30 cellular contexts compared by ENCODE assay signal in genomic region chr2:112709703-112710102, GRCh38. TPM values are rescaled to one million over a fixed set of nuclear protein-coding genes. Genes with fewer than 3 reads are reported as not detected.
DNase-seq lines count a peak whose midpoint lies in the region; ATAC-seq, FAIRE-seq and TF ChIP-seq lines count a peak whose summit lies in the region.
"Had no signal": no experiment of that assay in that cellular context is flagged by ENCODE, and none has a peak within 500 bp of the region (broad histone marks: within the 10 kb centered on the region; RNA-seq: fewer than 3 reads in every experiment).

No MANE protein-coding gene starts in this region.

- TF ChIP-seq POLR2A in GM12878 (IDR thresholded peaks at IDR 0.05; ENCODE audit: low read depth, low read length) = no peak

- ATAC-seq in GM12878 (no peak), HG02610 (IDR thresholded peaks at IDR 0.05; ENCODE audit: unreplicated experiment) (no peak)
- ATAC-seq in natural killer cell treated with Interleukin-12 subunit alpha and Interleukin-12 subunit beta and Interleukin-15 and Interleukin-18, amount 100 ng/mL, for 72 hours = no peak
- ATAC-seq: activated CD8-positive, alpha-beta T cell treated with anti-CD3 and anti-CD28 coated beads for 36 hours; left lung; sciatic nerve had no signal

- no peak overlapping the region for H3K9ac ChIP-seq in GM12878 (ENCODE audit: control insufficient read depth, insufficient read depth, low read length)

- 87% methylated on average over 6 of the region's 6 CpGs for WGBS in GM12878 (ENCODE audit: insufficient coverage, insufficient replicate concordance, low lambda C conversion rate, missing lambda C conversion rate)

- H3K79me2 ChIP-seq in GM12878 (ENCODE audit: control insufficient read depth, insufficient read depth, low read length) = no peaks in the 10 kb centered on the region
- H3K79me2 ChIP-seq: hepatocyte had no signal

- no peak for TF ChIP-seq CTCF in GM12878 (IDR thresholded peaks at IDR 0.05 in 2 of 3, conservative IDR thresholded peaks at IDR 0.05 in 1 of 3; ENCODE audit: control insufficient read depth in 2 of 3, extremely low read depth in 1 of 3, insufficient read depth in 1 of 3, low read depth in 3 of 3, low read length in 3 of 3)

- peak; percentile 34 for DNase-seq in activated CD8-positive, alpha-beta memory T cell treated with anti-CD3 and anti-CD28 coated beads, Interleukin-2, amount 50 U/mL, for 48 hours
- no peak for DNase-seq in activated CD8-positive, alpha-beta memory T cell treated with anti-CD3 and anti-CD28 coated beads, Interleukin-2, amount 50 U/mL, for 4 hours
- DNase-seq in GM12878 (ENCODE audit: low read depth, low spot score) (no peak), ureter (ENCODE audit: low spot score) (peak; percentile 7), NCI-H446 treated with DMSO at 0.1 percent for 48 hours (lab: John Stamatoyannopoulos, UW) (no peak), SW480 (ENCODE audit: low spot score) (no peak)
- DNase-seq in natural killer cell treated with Interleukin-12 subunit alpha and Interleukin-12 subunit beta and Interleukin-15 and Interleukin-18, amount 100 ng/mL, for 72 hours (ENCODE audit: low spot score) = no peak
- DNase-seq: activated CD8-positive, alpha-beta T cell treated with anti-CD3 and anti-CD28 coated beads for 36 hours; activated naive CD4-positive, alpha-beta T cell treated with Interleukin-2 at 50 U/mL for 16 hours; activated T-cell treated with anti-CD3 and anti-CD28 coated beads, Interleukin-2, amount 50 U/mL, for 24 hours; brain microvascular endothelial cell; left lung; MG63; NCI-H2081; NCI-H226; NCI-H774; stimulated activated CD4-positive, alpha-beta T cell treated with anti-CD3 and anti-CD28 coated beads, Interleukin-15, amount 100 ng/mL, for 24 hours had no signal

- H3K27me3 ChIP-seq in GM12878 (replicated peaks in 1 of 2; ENCODE audit: control insufficient read depth in 2 of 2, insufficient read depth in 2 of 2, low read length in 1 of 2) = no peaks in the 10 kb centered on the region
- H3K27me3 ChIP-seq: brain microvascular endothelial cell, hepatocyte, left lung, MG63, vagina had no signal

- no peak for TF ChIP-seq RAD21 in GM12878 (IDR thresholded peaks at IDR 0.05; ENCODE audit: insufficient read depth, low read depth, low read length)

- intact Hi-C loops in GM12878 (cut with micrococcal nuclease; ENCODE audit: unreplicated experiment) = loop anchor here (5.0 to 10.0 kb wide), 2 partner anchors 62 to 655 kb away; partner anchors contain the start of genes SLC20A1 and TMEM87B

- H3K36me3 Mint-ChIP-seq in natural killer cell treated with Interleukin-12 subunit alpha and Interleukin-12 subunit beta and Interleukin-15 and Interleukin-18, amount 100 ng/mL, for 72 hours = no peaks in the 10 kb centered on the region

- no peak overlapping the region for H3K4me3 Mint-ChIP-seq in natural killer cell treated with Interleukin-12 subunit alpha and Interleukin-12 subunit beta and Interleukin-15 and Interleukin-18, amount 100 ng/mL, for 72 hours
- H3K4me3 Mint-ChIP-seq: activated CD8-positive, alpha-beta T cell treated with anti-CD3 and anti-CD28 coated beads for 36 hours; activated T-cell treated with anti-CD3 and anti-CD28 coated beads, Interleukin-2, amount 50 U/mL, for 24 hours; nephron had no signal

- H3K27me3 Mint-ChIP-seq in natural killer cell treated with Interleukin-12 subunit alpha and Interleukin-12 subunit beta and Interleukin-15 and Interleukin-18, amount 100 ng/mL, for 72 hours = peaks cover 0 to under 1% of the 10 kb centered on the region in 2 donors

- BruUV-seq in GM12878 (replicated peaks; lab: Mats Ljungman, UMichigan) = no TSS peak

- peak overlapping the region; percentile 48 for H2AFZ ChIP-seq in GM12878 (ENCODE audit: control insufficient read depth, low read depth, low read length)
- H2AFZ ChIP-seq: hepatocyte had no signal

- H3K4me2 ChIP-seq in GM12878 (ENCODE audit: control insufficient read depth, insufficient read depth) = peak overlapping the region; percentile 1; the same call in 1 of the 2 replicates
- H3K4me2 ChIP-seq: hepatocyte had no signal

- SMC1A ChIA-PET in GM12878 (lab: Charles Lee; ENCODE audit: uncharacterized antibody, unreplicated experiment) = interaction anchor here (1.0 to 11.5 kb wide), 7 partner anchors 9 to 110 kb away, joined by 3 to 271 read pairs (median 5); no protein-coding TSS in a partner anchor

- H3K9me3 Mint-ChIP-seq in natural killer cell treated with Interleukin-12 subunit alpha and Interleukin-12 subunit beta and Interleukin-15 and Interleukin-18, amount 100 ng/mL, for 72 hours = no peaks in the 10 kb centered on the region
- H3K9me3 Mint-ChIP-seq: activated CD8-positive, alpha-beta T cell treated with anti-CD3 and anti-CD28 coated beads for 36 hours; activated T-cell treated with anti-CD3 and anti-CD28 coated beads, Interleukin-2, amount 50 U/mL, for 24 hours; nephron had no signal

- POLR2A ChIA-PET in GM12878 (lab: Charles Lee) = interaction anchor here (1.1 to 8.2 kb wide), 5 partner anchors 11 to 72 kb away, joined by 6 to 74 read pairs (median 51); partner anchors contain the start of gene SLC20A1

- RAD21 ChIA-PET in GM12878 (lab: Charles Lee; ENCODE audit: unreplicated experiment) = interaction anchor here (0.9 to 6.7 kb wide), 7 partner anchors 10 to 85 kb away, joined by 3 to 145 read pairs (median 10); no protein-coding TSS in a partner anchor

- no peaks in the 10 kb centered on the region for H3K9me3 ChIP-seq in GM12878 (replicated peaks; ENCODE audit: control insufficient read depth, insufficient read depth, low read length)
- H3K9me3 ChIP-seq: esophagus muscularis mucosa, left lung, MG63, vagina had no signal

- no peak for FAIRE-seq in GM12878 (lab: Jason Lieb, UNC)
- FAIRE-seq: colon, frontal cortex, GM19239 had no signal

- H3K4me1 Mint-ChIP-seq in natural killer cell treated with Interleukin-12 subunit alpha and Interleukin-12 subunit beta and Interleukin-15 and Interleukin-18, amount 100 ng/mL, for 72 hours (ENCODE audit: low read depth in 2 of 2) = peaks cover 54 to 69% of the 10 kb centered on the region in 2 donors

- CTCF ChIA-PET in GM12878 (lab: Yijun Ruan, JAX) = interaction anchor here (1.0 to 6.9 kb wide), 7 partner anchors 11 to 106 kb away, joined by 3 to 102 read pairs (median 22); partner anchors contain the start of gene SLC20A1

- TF ChIP-seq EP300 in GM12878 (IDR thresholded peaks at IDR 0.05; ENCODE audit: borderline replicate concordance in 1 of 2, control insufficient read depth in 1 of 2, low read depth in 2 of 2, low read length in 2 of 2) = no peak

- H4K20me1 ChIP-seq in GM12878 (ENCODE audit: control insufficient read depth, insufficient read depth) = no peaks in the 10 kb centered on the region

- in situ Hi-C loops in GM12878 (cut with MboI) = no loop called here

- H3K36me3 ChIP-seq in GM12878 (ENCODE audit: control insufficient read depth in 2 of 2, insufficient read depth in 2 of 2, low read length in 1 of 2) = no peaks in the 10 kb centered on the region; a peak in 1 of 4 replicates
- H3K36me3 ChIP-seq: brain microvascular endothelial cell, esophagus muscularis mucosa, left lung, MG63, vagina had no signal

- H3K4me3 ChIP-seq in GM12878 = no peak overlapping the region
- H3K4me3 ChIP-seq: esophagus muscularis mucosa, hepatocyte, left lung, MG63, vagina had no signal

- H3K27ac ChIP-seq in GM12878 (ENCODE audit: control insufficient read depth, insufficient read depth) = no peak overlapping the region
- H3K27ac ChIP-seq: brain microvascular endothelial cell, esophagus muscularis mucosa, hepatocyte, RWPE1, vagina, VCaP had no signal

- H3K4me1 ChIP-seq in GM12878 (ENCODE audit: control insufficient read depth, insufficient read depth, low read length) = peaks cover 47% of the 10 kb centered on the region
- H3K4me1 ChIP-seq: esophagus muscularis mucosa, vagina had no signal

- peak overlapping the region; percentile 63 to 79 for H3K27ac Mint-ChIP-seq in natural killer cell treated with Interleukin-12 subunit alpha and Interleukin-12 subunit beta and Interleukin-15 and Interleukin-18, amount 100 ng/mL, for 72 hours
- H3K27ac Mint-ChIP-seq: activated CD8-positive, alpha-beta T cell treated with anti-CD3 and anti-CD28 coated beads for 36 hours; activated T-cell treated with anti-CD3 and anti-CD28 coated beads, Interleukin-2, amount 50 U/mL, for 24 hours had no signal

RNA-seq across cellular contexts. Expression of gene NT5DC4, which starts 11.1 kb away (rescaled TPM):
- total RNA-seq in GM12878 (2013; cell fraction: nucleolus; rRNA removed) = 2.0 and 2.3 TPM in 2 replicates
- total RNA-seq in GM12878 (2014; rRNA removed) = 0.34 and 0.38 TPM in 2 replicates
- total RNA-seq in GM12878 (2014; rRNA removed; fragmentation: Illumina TruSeq; extraction: Trizol) = 0.18 TPM in 1 of 2 replicates, not detected in the other
- total RNA-seq in GM12878 (2021) = 0.85 TPM in 1 of 2 replicates, not detected in the other
- 0.21 TPM for polyA plus RNA-seq in GM12878 (2011; ENCODE audit: low read depth)
- polyA plus RNA-seq in GM12878 (2011; rRNA removed) = 1.6 and 2.7 TPM in 2 replicates
- 0.13 and 0.17 TPM in 2 replicates for polyA plus RNA-seq in GM12878 (2011; cell fraction: cytosol; rRNA removed)
- polyA plus RNA-seq in GM12878 (2011; cell fraction: nucleus; rRNA removed) = 1.3 and 1.4 TPM in 2 replicates
- 6.4 and 12.9 TPM in 2 replicates for polyA plus RNA-seq in GM12878 (2012)
- polyA plus RNA-seq in GM12878 (2014; fragmentation: Illumina TruSeq; extraction: Trizol) = 0.04 and 0.10 TPM in 2 replicates
- 1 to 10 TPM in 1 of 2 experiments, under 1 TPM in 1; 0.31 to 2.6 TPM for polyA plus RNA-seq in GM12878 (2014; fragmentation: Nextera tagmentation; extraction: Ambion mirVana)
- 0.15 and 0.51 TPM in 2 replicates for polyA plus RNA-seq in GM12878 (2014; rRNA removed)
- under 1 TPM; 0.11 to 0.13 TPM for polyA plus RNA-seq in GM12878 (2016; fragmentation: Nextera tagmentation; extraction: Ambion mirVana)
- 0.29 and 1.1 TPM in 2 replicates for polyA minus RNA-seq in GM12878 (2011; rRNA and poly(A)+ RNA removed)
- 5.4 TPM in 1 of 2 replicates, not detected in the other for polyA minus RNA-seq in GM12878 (2011; cell fraction: cytosol; rRNA and poly(A)+ RNA removed)
- 0.73 TPM in 1 of 2 replicates, not detected in the other for polyA minus RNA-seq in GM12878 (2011; cell fraction: nucleus; rRNA and poly(A)+ RNA removed)
- total RNA-seq in natural killer cell treated with Interleukin-12 subunit alpha and Interleukin-12 subunit beta and Interleukin-15 and Interleukin-18, amount 100 ng/mL, for 72 hours = not detected
- total RNA-seq in ureter = not detected
- total RNA-seq: activated CD8-positive, alpha-beta T cell treated with anti-CD3 and anti-CD28 coated beads for 36 hours; Daoy; esophagus muscularis mucosa; frontal cortex; sciatic nerve; T-helper 2 cell treated with Interferon-gamma antibody and Interleukin-4, amounts not matched to agents 100 ng/mL and 5 ng/mL, for 36 hours; vagina had no signal

RNA-seq across cellular contexts. Expression of gene CKAP2L, which starts 54.7 kb away (rescaled TPM):
- 21.8 and 25.7 TPM in 2 replicates for total RNA-seq in GM12878 (2013; cell fraction: nucleolus; rRNA removed)
- total RNA-seq in GM12878 (2014; rRNA removed) (18.1 and 21.1 TPM in 2 replicates), GM12878 (2014; rRNA removed; fragmentation: Illumina TruSeq; extraction: Trizol) (18.2 and 19.0 TPM in 2 replicates), GM12878 (2021) (20.7 and 23.7 TPM in 2 replicates), ureter (1.2 TPM)
- 6.5 TPM for polyA plus RNA-seq in GM12878 (2011; ENCODE audit: low read depth)
- polyA plus RNA-seq in GM12878 (2011; rRNA removed) (14.9 and 20.8 TPM in 2 replicates), GM12878 (2014; fragmentation: Illumina TruSeq; extraction: Trizol) (30.6 and 38.3 TPM in 2 replicates), GM12878 (2014; fragmentation: Nextera tagmentation; extraction: Ambion mirVana) (10 to 100 TPM; 10.5 to 19.7 TPM), GM12878 (2014; rRNA removed) (13.7 and 14.5 TPM in 2 replicates), GM12878 (2016; fragmentation: Nextera tagmentation; extraction: Ambion mirVana) (10 to 100 TPM; 27.4 to 37.4 TPM)
- 5.2 and 5.7 TPM in 2 replicates for polyA plus RNA-seq in GM12878 (2011; cell fraction: cytosol; rRNA removed)
- 5.7 and 6.7 TPM in 2 replicates for polyA plus RNA-seq in GM12878 (2011; cell fraction: nucleus; rRNA removed)
- polyA plus RNA-seq in GM12878 (2012) = 7.9 and 8.2 TPM in 2 replicates
- 10.6 and 14.6 TPM in 2 replicates for polyA minus RNA-seq in GM12878 (2011; rRNA and poly(A)+ RNA removed)
- polyA minus RNA-seq in GM12878 (2011; cell fraction: cytosol; rRNA and poly(A)+ RNA removed) = 4.5 and 7.5 TPM in 2 replicates
- 14.0 and 18.1 TPM in 2 replicates for polyA minus RNA-seq in GM12878 (2011; cell fraction: nucleus; rRNA and poly(A)+ RNA removed)
- 10 to 100 TPM; 26.8 to 45.7 TPM for total RNA-seq in natural killer cell treated with Interleukin-12 subunit alpha and Interleukin-12 subunit beta and Interleukin-15 and Interleukin-18, amount 100 ng/mL, for 72 hours

Comparison
In these comparisons a context has a peak if more than half of its experiments do, and no peak if none do; other contexts are left out.
1. DNase-seq: peak in activated CD8-positive, alpha-beta memory T cell treated with anti-CD3 and anti-CD28 coated beads, Interleukin-2, amount 50 U/mL, for 48 hours (single experiment) and ureter (single experiment); none in activated CD8-positive, alpha-beta memory T cell treated with anti-CD3 and anti-CD28 coated beads, Interleukin-2, amount 50 U/mL, for 4 hours (single experiment), GM12878 (single experiment), natural killer cell treated with Interleukin-12 subunit alpha and Interleukin-12 subunit beta and Interleukin-15 and Interleukin-18, amount 100 ng/mL, for 72 hours (single experiment), NCI-H446 treated with DMSO at 0.1 percent for 48 hours (single experiment) and SW480 (single experiment).